In genomic region chr12:75820848-75821578, GRCh38 we compare ENCODE assay signal across 11 cellular contexts.
DNase-seq lines count a peak whose midpoint lies in the region; ATAC-seq, FAIRE-seq and TF ChIP-seq lines count a peak whose summit lies in the region.
"Had no signal": no experiment of that assay in that cellular context is flagged by ENCODE, and none has a peak within 500 bp of the region (broad histone marks: within the 10 kb centered on the region; RNA-seq: fewer than 3 reads in every experiment).

No MANE protein-coding gene starts in this region.

- H3K36me3 ChIP-seq in mucosa of descending colon (ENCODE audit: low read depth) = no peaks in the 10 kb centered on the region

- H3K9me3 ChIP-seq in mucosa of descending colon = no peaks in the 10 kb centered on the region

- intact Hi-C loops in mucosa of descending colon (cut with DNase I, micrococcal nuclease) = no loop called here

- ATAC-seq in mucosa of descending colon (peak; percentile 57), GM19328 (IDR thresholded peaks at IDR 0.05; ENCODE audit: unreplicated experiment) (no peak)
- ATAC-seq: activated T-cell treated with anti-CD3 and anti-CD28 coated beads, Interleukin-2, amount 50 U/mL, for 4 hours had no signal

- FAIRE-seq in A204.1 (lab: Jason Lieb, UNC) = peak; percentile 99

- H3K4me3 ChIP-seq in mucosa of descending colon = no peak overlapping the region

- H3K27ac ChIP-seq in epithelial cell of prostate = peak overlapping the region; percentile 93

- DNase-seq in NCI-H446 (lab: John Stamatoyannopoulos, UW) (peak; percentile 94 to 95), epithelial cell of prostate (ENCODE audit: low read depth, low spot score) (peak; percentile 70), mucosa of descending colon (peak in 2 of 3 donors; percentile 23 to 41), cerebellar cortex (ENCODE audit: low spot score) (no peak), Kasumi-1 (lab: John Stamatoyannopoulos, UW) (no peak)
- no peak for DNase-seq in activated CD4-positive, alpha-beta T cell treated with anti-CD3 and anti-CD28 coated beads, Interleukin-2, amount 50 U/mL, for 48 hours
- DNase-seq: activated T-cell treated with anti-CD3 and anti-CD28 coated beads, Interleukin-2, amount 50 U/mL, for 4 hours; immature natural killer cell; NCI-H345 had no signal

- no peak for TF ChIP-seq CTCF in mucosa of descending colon (IDR thresholded peaks at IDR 0.05)

- H3K4me1 ChIP-seq in mucosa of descending colon (ENCODE audit: low read depth) = no peaks in the 10 kb centered on the region

Comparison
In these comparisons a context has a peak if more than half of its experiments do, and no peak if none do; other contexts are left out.
1. DNase-seq: peak in NCI-H446 (2 of 2), epithelial cell of prostate (single experiment) and mucosa of descending colon (2 of 3); none in cerebellar cortex (single experiment), Kasumi-1 (0 of 2) and activated CD4-positive, alpha-beta T cell treated with anti-CD3 and anti-CD28 coated beads, Interleukin-2, amount 50 U/mL, for 48 hours (0 of 2).